Comparison of ENCODE assay signal across 15 cellular contexts in genomic region chr12:22684124-22684523, GRCh38.
"Had no signal": no experiment of that assay in that cellular context is flagged by ENCODE, and none has a peak within 500 bp of the region (broad histone marks: within the 10 kb centered on the region; RNA-seq: fewer than 3 reads in every experiment).

No MANE protein-coding gene starts in this region.

- H3K27ac ChIP-seq: gastrocnemius medialis, heart left ventricle, spleen, thoracic aorta, upper lobe of left lung had no signal

- H3K27me3 ChIP-seq: dorsolateral prefrontal cortex, gastrocnemius medialis, heart left ventricle, spleen, upper lobe of left lung had no signal

- H3K27me3 Mint-ChIP-seq: activated naive CD8-positive, alpha-beta T cell; stimulated activated memory B cell treated with anti-CD40 and anti-IgM and Interleukin-4, amounts not matched to agents 10 μg/mL and 1 μg/mL and 100 μg/mL, for 72 hours had no signal

- DNase-seq: activated CD4-positive, alpha-beta T cell treated with anti-CD3 and anti-CD28 coated beads, Interleukin-2, amount 50 U/mL, for 1 hour; dorsolateral prefrontal cortex; gastrocnemius medialis; heart left ventricle; left ventricle myocardium superior; occipital lobe; posterior cingulate gyrus; spleen; stimulated activated CD4-positive, alpha-beta T cell treated with anti-CD3 and anti-CD28 coated beads, Interleukin-4, amount 100 ng/mL, for 4 hours; T-helper 9 cell; upper lobe of left lung had no signal

- H3K9me3 ChIP-seq: gastrocnemius medialis, heart left ventricle, spleen, thoracic aorta, upper lobe of left lung had no signal

- H3K4me3 Mint-ChIP-seq: activated naive CD8-positive, alpha-beta T cell; stimulated activated memory B cell treated with anti-CD40 and anti-IgM and Interleukin-4, amounts not matched to agents 10 μg/mL and 1 μg/mL and 100 μg/mL, for 72 hours had no signal

- H3K4me3 ChIP-seq: dorsolateral prefrontal cortex, gastrocnemius medialis, heart left ventricle, spleen, thoracic aorta, upper lobe of left lung had no signal

- ATAC-seq: activated CD4-positive, CD25-positive, alpha-beta regulatory T cell treated with anti-CD3 and anti-CD28 coated beads, Interleukin-2, amount 50 U/mL, for 24 hours; gastrocnemius medialis; heart left ventricle; left ventricle myocardium superior; stimulated activated memory B cell treated with anti-CD40 and anti-IgM and Interleukin-4, amounts not matched to agents 10 μg/mL and 1 μg/mL and 100 μg/mL, for 72 hours had no signal

- H3K4me1 ChIP-seq: gastrocnemius medialis had no signal

- H3K27ac Mint-ChIP-seq: activated naive CD8-positive, alpha-beta T cell; stimulated activated memory B cell treated with anti-CD40 and anti-IgM and Interleukin-4, amounts not matched to agents 10 μg/mL and 1 μg/mL and 100 μg/mL, for 72 hours had no signal

- H3K9me3 Mint-ChIP-seq: stimulated activated memory B cell treated with anti-CD40 and anti-IgM and Interleukin-4, amounts not matched to agents 10 μg/mL and 1 μg/mL and 100 μg/mL, for 72 hours had no signal
